ENCODE assay signal across 9 cellular contexts in genomic region chrX:155148724-155149537, GRCh38.
DNase-seq lines count a peak whose midpoint lies in the region; ATAC-seq and FAIRE-seq lines count a peak whose summit lies in the region.
"Had no signal": no experiment of that assay in that cellular context is flagged by ENCODE, and none has a peak within 500 bp of the region (broad histone marks: within the 10 kb centered on the region; RNA-seq: fewer than 3 reads in every experiment).

No MANE protein-coding gene starts in this region.

- no peak overlapping the region for H3K4me3 ChIP-seq in Jurkat, Clone E6-1 (ENCODE audit: low read length)

- H3K4me1 Mint-ChIP-seq in activated CD8-positive, alpha-beta T cell treated with anti-CD3 and anti-CD28 coated beads, Interleukin-2, amount 10 ng/mL, durations not matched to agents 7 days and 5 days (ENCODE audit: low read depth) = peaks cover 9% of the 10 kb centered on the region

- intact Hi-C loops in posterior vena cava (cut with DNase I) = no loop called here

- no peak overlapping the region for H3K27ac Mint-ChIP-seq in activated CD8-positive, alpha-beta T cell treated with anti-CD3 and anti-CD28 coated beads, Interleukin-2, amount 10 ng/mL, durations not matched to agents 7 days and 5 days
- H3K27ac Mint-ChIP-seq: T-helper 17 cell had no signal

- H3K4me3 Mint-ChIP-seq in activated CD8-positive, alpha-beta T cell treated with anti-CD3 and anti-CD28 coated beads, Interleukin-2, amount 10 ng/mL, durations not matched to agents 7 days and 5 days = no peak overlapping the region
- H3K4me3 Mint-ChIP-seq: T-helper 17 cell had no signal

- DNase-seq in ELF-1 (ENCODE audit: low read depth, low spot score) = peak; percentile 27
- peak; percentile 28 for DNase-seq in Jurkat, Clone E6-1 (ENCODE audit: low read depth, low spot score)
- peak; percentile 59 for DNase-seq in activated CD8-positive, alpha-beta T cell treated with anti-CD3 and anti-CD28 coated beads, Interleukin-2, amount 10 ng/mL, durations not matched to agents 7 days and 5 days
- DNase-seq in glomerular visceral epithelial cell (ENCODE audit: extremely low spot score) = peak; percentile 7
- DNase-seq in stimulated activated CD4-positive, alpha-beta T cell treated with anti-CD3 and anti-CD28 coated beads, Interleukin-4, amount 100 ng/mL, for 48 hours (ENCODE audit: low read depth in 2 of 2) = peak; percentile 7 to 18
- DNase-seq in urothelium cell line (ENCODE audit: low spot score) = no peak
- DNase-seq in posterior vena cava (ENCODE audit: low spot score) = no peak

- FAIRE-seq in urothelium cell line (lab: Jason Lieb, UNC) = no peak

- ATAC-seq in activated CD8-positive, alpha-beta T cell treated with anti-CD3 and anti-CD28 coated beads, Interleukin-2, amount 10 ng/mL, durations not matched to agents 7 days and 5 days = no peak
- no peak for ATAC-seq in GM21526 (IDR thresholded peaks at IDR 0.05; ENCODE audit: low FRiP score, unreplicated experiment)
- ATAC-seq: T-helper 17 cell had no signal

- CTCF ChIA-PET in activated CD8-positive, alpha-beta T cell treated with anti-CD3 and anti-CD28 coated beads, Interleukin-2, amount 10 ng/mL, durations not matched to agents 7 days and 5 days (lab: Charles Lee) = interaction anchor here (0.7 to 1.8 kb wide), 9 partner anchors 16 to 231 kb away, joined by 3 to 9 read pairs (median 4); no protein-coding TSS in a partner anchor

- POLR2A ChIA-PET in activated CD8-positive, alpha-beta T cell treated with anti-CD3 and anti-CD28 coated beads, Interleukin-2, amount 10 ng/mL, durations not matched to agents 7 days and 5 days (lab: Charles Lee) = no interaction called here

- H3K27me3 Mint-ChIP-seq in activated CD8-positive, alpha-beta T cell treated with anti-CD3 and anti-CD28 coated beads, Interleukin-2, amount 10 ng/mL, durations not matched to agents 7 days and 5 days (ENCODE audit: low read depth) = no peaks in the 10 kb centered on the region
- H3K27me3 Mint-ChIP-seq: T-helper 17 cell had no signal

- H3K36me3 Mint-ChIP-seq in activated CD8-positive, alpha-beta T cell treated with anti-CD3 and anti-CD28 coated beads, Interleukin-2, amount 10 ng/mL, durations not matched to agents 7 days and 5 days (ENCODE audit: low read depth) = peaks cover 2% of the 10 kb centered on the region

- peaks cover 4% of the 10 kb centered on the region for H3K9me3 Mint-ChIP-seq in activated CD8-positive, alpha-beta T cell treated with anti-CD3 and anti-CD28 coated beads, Interleukin-2, amount 10 ng/mL, durations not matched to agents 7 days and 5 days (ENCODE audit: insufficient read depth)

Comparison
In these comparisons a context has a peak if more than half of its experiments do, and no peak if none do; other contexts are left out.
1. DNase-seq: peak in ELF-1 (single experiment), Jurkat, Clone E6-1 (single experiment), activated CD8-positive, alpha-beta T cell treated with anti-CD3 and anti-CD28 coated beads, Interleukin-2, amount 10 ng/mL, durations not matched to agents 7 days and 5 days (single experiment), glomerular visceral epithelial cell (single experiment) and stimulated activated CD4-positive, alpha-beta T cell treated with anti-CD3 and anti-CD28 coated beads, Interleukin-4, amount 100 ng/mL, for 48 hours (2 of 2); none in urothelium cell line (single experiment) and posterior vena cava (single experiment).